Comparison of ENCODE assay signal across 9 cellular contexts in genomic region chr15:100940785-100941379, GRCh38. TPM values are rescaled to one million over a fixed set of nuclear protein-coding genes. Genes with fewer than 3 reads are reported as not detected.
DNase-seq lines count a peak whose midpoint lies in the region; ATAC-seq and TF ChIP-seq lines count a peak whose summit lies in the region.
"Had no signal": no experiment of that assay in that cellular context is flagged by ENCODE, and none has a peak within 500 bp of the region (broad histone marks: within the 10 kb centered on the region; RNA-seq: fewer than 3 reads in every experiment).

No MANE protein-coding gene starts in this region.

- H3K27ac Mint-ChIP-seq in activated CD4-positive, alpha-beta T cell treated with anti-CD3 and anti-CD28 coated beads, Interleukin-2, amount 10 ng/mL, durations not matched to agents 7 days and 5 days = no peak overlapping the region
- no peak overlapping the region for H3K27ac Mint-ChIP-seq in CD4-positive, alpha-beta memory T cell
- H3K27ac Mint-ChIP-seq: CD4-positive, CD25-positive, alpha-beta regulatory T cell had no signal

- CTCF ChIA-PET in activated CD4-positive, alpha-beta T cell treated with anti-CD3 and anti-CD28 coated beads, Interleukin-2, amount 10 ng/mL, durations not matched to agents 7 days and 5 days (lab: Charles Lee) = no interaction called here
- CTCF ChIA-PET in CD4-positive, alpha-beta memory T cell (lab: Charles Lee; ENCODE audit: partially characterized antibody) = no interaction called here

- intact Hi-C loops in CD4-positive, alpha-beta memory T cell (cut with micrococcal nuclease) = no loop called here

- no peaks in the 10 kb centered on the region for H3K9me3 Mint-ChIP-seq in activated CD4-positive, alpha-beta T cell treated with anti-CD3 and anti-CD28 coated beads, Interleukin-2, amount 10 ng/mL, durations not matched to agents 7 days and 5 days
- no peaks in the 10 kb centered on the region for H3K9me3 Mint-ChIP-seq in CD4-positive, alpha-beta memory T cell
- H3K9me3 Mint-ChIP-seq: CD4-positive, CD25-positive, alpha-beta regulatory T cell had no signal

- no peaks in the 10 kb centered on the region for H3K36me3 Mint-ChIP-seq in activated CD4-positive, alpha-beta T cell treated with anti-CD3 and anti-CD28 coated beads, Interleukin-2, amount 10 ng/mL, durations not matched to agents 7 days and 5 days (ENCODE audit: low read depth)
- no peaks in the 10 kb centered on the region for H3K36me3 Mint-ChIP-seq in CD4-positive, alpha-beta memory T cell
- H3K36me3 Mint-ChIP-seq: CD4-positive, CD25-positive, alpha-beta regulatory T cell had no signal

- TF ChIP-seq CTCF in DOHH2 (IDR thresholded peaks at IDR 0.05; ENCODE audit: low read depth, low read length, poor library complexity, severe bottlenecking) = no peak
- no peak for TF ChIP-seq CTCF in MM.1S (IDR thresholded peaks at IDR 0.05; ENCODE audit: low read length)

- no peaks in the 10 kb centered on the region for H3K4me1 Mint-ChIP-seq in activated CD4-positive, alpha-beta T cell treated with anti-CD3 and anti-CD28 coated beads, Interleukin-2, amount 10 ng/mL, durations not matched to agents 7 days and 5 days
- H3K4me1 Mint-ChIP-seq in CD4-positive, alpha-beta memory T cell = no peaks in the 10 kb centered on the region
- H3K4me1 Mint-ChIP-seq: CD4-positive, CD25-positive, alpha-beta regulatory T cell had no signal

- peaks cover 81% of the 10 kb centered on the region for H3K4me1 ChIP-seq in DOHH2 (ENCODE audit: control insufficient read depth, low read length)
- H3K4me1 ChIP-seq in CD4-positive, alpha-beta memory T cell (ENCODE audit: insufficient read depth, low read length) = no peaks in the 10 kb centered on the region
- H3K4me1 ChIP-seq in MM.1S (ENCODE audit: low read length) = 0 out of 2 replicates have a peak, but pooled peaks cover 5% of the 10 kb centered on the region

- H3K36me3 ChIP-seq in DOHH2 (ENCODE audit: control insufficient read depth, low read length) = peaks cover 85% of the 10 kb centered on the region
- H3K36me3 ChIP-seq in CD4-positive, alpha-beta memory T cell (ENCODE audit: insufficient read depth, low read length) = no peaks in the 10 kb centered on the region
- H3K36me3 ChIP-seq in MM.1S (replicated peaks; ENCODE audit: insufficient read depth, low read length) = no peaks in the 10 kb centered on the region

- H3K4me3 ChIP-seq in DOHH2 (ENCODE audit: low read length) = peak overlapping the region; percentile 45
- no peak overlapping the region for H3K4me3 ChIP-seq in CD4-positive, alpha-beta memory T cell (ENCODE audit: low read length in 2 of 2)
- H3K4me3 ChIP-seq in MM.1S (ENCODE audit: low read length) = no peak overlapping the region

- peaks cover 3% of the 10 kb centered on the region; the same call in 1 of the 2 replicates for H4K20me1 ChIP-seq in DOHH2 (ENCODE audit: control insufficient read depth, insufficient read depth, low read depth, low read length)
- no peaks in the 10 kb centered on the region for H4K20me1 ChIP-seq in MM.1S (ENCODE audit: insufficient read depth, low read length)

- no peaks in the 10 kb centered on the region for H3K9me2 ChIP-seq in DOHH2 (replicated peaks; ENCODE audit: control insufficient read depth, low read length)
- H3K9me2 ChIP-seq in MM.1S (replicated peaks; ENCODE audit: insufficient read depth, low read length) = no peaks in the 10 kb centered on the region

- H3K4me2 ChIP-seq in DOHH2 (ENCODE audit: low read length) = peak overlapping the region; percentile 59
- no peak overlapping the region for H3K4me2 ChIP-seq in MM.1S (ENCODE audit: low read depth, low read length)

- H3K27me3 Mint-ChIP-seq in activated CD4-positive, alpha-beta T cell treated with anti-CD3 and anti-CD28 coated beads, Interleukin-2, amount 10 ng/mL, durations not matched to agents 7 days and 5 days = no peaks in the 10 kb centered on the region
- H3K27me3 Mint-ChIP-seq in CD4-positive, alpha-beta memory T cell = peaks cover 0 to 6% of the 10 kb centered on the region in 2 donors
- H3K27me3 Mint-ChIP-seq: CD4-positive, CD25-positive, alpha-beta regulatory T cell had no signal

- no peak overlapping the region for H3K9ac ChIP-seq in MM.1S (ENCODE audit: low read length)

- H3F3A ChIP-seq in DOHH2 (ENCODE audit: control insufficient read depth, insufficient read depth) (peaks cover 12% of the 10 kb centered on the region), MM.1S (ENCODE audit: insufficient read depth, low read length) (no peaks in the 10 kb centered on the region)

- H3K9me3 ChIP-seq in DOHH2 (ENCODE audit: control insufficient read depth, insufficient read depth, low read length) (no peaks in the 10 kb centered on the region), MM.1S (replicated peaks; ENCODE audit: insufficient read depth, low read length) (no peaks in the 10 kb centered on the region)
- no peaks in the 10 kb centered on the region for H3K9me3 ChIP-seq in CD4-positive, alpha-beta memory T cell (ENCODE audit: control insufficient read depth in 1 of 2, low read length in 2 of 2)

- no peaks in the 10 kb centered on the region for H3K27me3 ChIP-seq in DOHH2 (ENCODE audit: control insufficient read depth, low read length)
- no peaks in the 10 kb centered on the region for H3K27me3 ChIP-seq in CD4-positive, alpha-beta memory T cell (ENCODE audit: insufficient read depth, low read length)
- H3K27me3 ChIP-seq in MM.1S (replicated peaks; ENCODE audit: insufficient read depth, low read length) = no peaks in the 10 kb centered on the region

- peaks cover 98% of the 10 kb centered on the region for H3K79me2 ChIP-seq in DOHH2 (ENCODE audit: control insufficient read depth, low read length)
- H3K79me2 ChIP-seq in MM.1S (ENCODE audit: low read length) = peaks cover 61% of the 10 kb centered on the region

- H3K27ac ChIP-seq in DOHH2 (ENCODE audit: low read depth, low read length) (peak overlapping the region; percentile 61), MM.1S (ENCODE audit: low read length) (no peak overlapping the region)
- H3K27ac ChIP-seq in CD4-positive, alpha-beta memory T cell (ENCODE audit: low read depth, low read length) = no peak overlapping the region

- DNase-seq in SKM-1 (lab: John Stamatoyannopoulos, UW; ENCODE audit: unreplicated experiment) = peak; percentile 84
- DNase-seq in activated CD4-positive, alpha-beta T cell treated with anti-CD3 and anti-CD28 coated beads, Interleukin-2, amount 10 ng/mL, durations not matched to agents 7 days and 5 days = no peak
- no peak for DNase-seq in CD4-positive, alpha-beta memory T cell
- no peak for DNase-seq in MM.1S
- DNase-seq in ecto neural progenitor cell (ENCODE audit: low spot score) = no peak
- DNase-seq: CD4-positive, CD25-positive, alpha-beta regulatory T cell had no signal

- no peak overlapping the region for H3K4me3 Mint-ChIP-seq in activated CD4-positive, alpha-beta T cell treated with anti-CD3 and anti-CD28 coated beads, Interleukin-2, amount 10 ng/mL, durations not matched to agents 7 days and 5 days
- H3K4me3 Mint-ChIP-seq in CD4-positive, alpha-beta memory T cell = no peak overlapping the region
- H3K4me3 Mint-ChIP-seq: CD4-positive, CD25-positive, alpha-beta regulatory T cell had no signal

- POLR2A ChIA-PET in activated CD4-positive, alpha-beta T cell treated with anti-CD3 and anti-CD28 coated beads, Interleukin-2, amount 10 ng/mL, durations not matched to agents 7 days and 5 days (lab: Charles Lee) = no interaction called here
- POLR2A ChIA-PET in CD4-positive, alpha-beta memory T cell (lab: Charles Lee; ENCODE audit: partially characterized antibody) = no interaction called here

- H2AFZ ChIP-seq in MM.1S (ENCODE audit: low read length) = no peak overlapping the region

- ATAC-seq in GM19467 (IDR thresholded peaks at IDR 0.05; ENCODE audit: unreplicated experiment) = peak; percentile 68
- ATAC-seq in HG03135 (IDR thresholded peaks at IDR 0.05; ENCODE audit: unreplicated experiment) = peak; percentile 75

RNA-seq across cellular contexts. Expression of gene LRRK1, which starts 21.7 kb away (rescaled TPM):
- under 1 TPM; 0.40 to 0.45 TPM for total RNA-seq in activated CD4-positive, alpha-beta T cell treated with anti-CD3 and anti-CD28 coated beads, Interleukin-2, amount 10 ng/mL, durations not matched to agents 7 days and 5 days
- under 1 TPM; 0.53 to 0.58 TPM for total RNA-seq in CD4-positive, alpha-beta memory T cell
- polyA plus RNA-seq in CD4-positive, alpha-beta memory T cell = under 1 TPM in 1 of 2 donors, not detected in 1; 0.50 TPM
